In genomic region chr12:3658327-3659163, GRCh38 we compare ENCODE assay signal across 8 cellular contexts.
A peak's percentile ranks its signal among the peaks of the same experiment; 100 is the strongest.
DNase-seq lines count a peak whose midpoint lies in the region; ATAC-seq and TF ChIP-seq lines count a peak whose summit lies in the region.

No MANE protein-coding gene starts in this region.

- DNase-seq in DND-41 (peak; percentile 40), LHCN-M2 (ENCODE audit: low read depth) (peak; percentile 27), kidney epithelial cell (ENCODE audit: low read depth) (no peak), SHP77 treated with DMSO at 0.1 percent for 48 hours (lab: John Stamatoyannopoulos, UW) (no peak), suprapubic skin (ENCODE audit: low spot score in 2 of 2) (no peak), NK-92 (lab: John Stamatoyannopoulos, UW; ENCODE audit: unreplicated experiment) (no peak)
- DNase-seq in activated T-helper 2 cell treated with anti-CD3 and anti-CD28 coated beads, Interferon-gamma antibody, Interleukin-2, Interleukin-4, amounts not matched to agents 10 μg/mL and 5 μg/mL and 100 μg/mL, durations not matched to agents 14 hours and 24 hours and 36 hours (ENCODE audit: low spot score) = peak; percentile 18

- no peak overlapping the region for H3K27ac ChIP-seq in DND-41 (ENCODE audit: low read length)
- H3K27ac ChIP-seq in suprapubic skin = no peak overlapping the region

- H3K4me1 ChIP-seq in DND-41 (ENCODE audit: insufficient read depth, low read length) (no peaks in the 10 kb centered on the region), suprapubic skin (no peaks in the 10 kb centered on the region)

- H3K9me3 Mint-ChIP-seq in activated T-helper 2 cell treated with anti-CD3 and anti-CD28 coated beads, Interferon-gamma antibody, Interleukin-2, Interleukin-4, amounts not matched to agents 10 μg/mL and 5 μg/mL and 100 μg/mL, durations not matched to agents 14 hours and 24 hours and 36 hours = no peaks in the 10 kb centered on the region

- H3K4me2 ChIP-seq in DND-41 (ENCODE audit: insufficient read depth, low read length) = no peak overlapping the region

- H3K9me3 ChIP-seq in DND-41 (ENCODE audit: insufficient read depth, low read length, severe bottlenecking) = no peaks in the 10 kb centered on the region
- no peaks in the 10 kb centered on the region for H3K9me3 ChIP-seq in suprapubic skin

- no peak overlapping the region for H3K4me3 Mint-ChIP-seq in activated T-helper 2 cell treated with anti-CD3 and anti-CD28 coated beads, Interferon-gamma antibody, Interleukin-2, Interleukin-4, amounts not matched to agents 10 μg/mL and 5 μg/mL and 100 μg/mL, durations not matched to agents 14 hours and 24 hours and 36 hours (ENCODE audit: low read depth)

- no peak overlapping the region for H2AFZ ChIP-seq in DND-41 (ENCODE audit: low read depth, low read length)

- no peaks in the 10 kb centered on the region for H3K79me2 ChIP-seq in DND-41 (ENCODE audit: insufficient read depth, low read length)

- peak; percentile 67 for TF ChIP-seq CTCF in DND-41 (IDR thresholded peaks at IDR 0.05; ENCODE audit: borderline replicate concordance, extremely low read depth, low read length, poor library complexity, severe bottlenecking)
- peak; percentile 25 for TF ChIP-seq CTCF in kidney epithelial cell (IDR thresholded peaks at IDR 0.05; ENCODE audit: insufficient read depth, low read length, poor library complexity, severe bottlenecking)
- TF ChIP-seq CTCF in suprapubic skin (IDR thresholded peaks at IDR 0.05) = peak in 1 of 2 donors; percentile 14

- no peaks in the 10 kb centered on the region for H3K4me1 Mint-ChIP-seq in activated T-helper 2 cell treated with anti-CD3 and anti-CD28 coated beads, Interferon-gamma antibody, Interleukin-2, Interleukin-4, amounts not matched to agents 10 μg/mL and 5 μg/mL and 100 μg/mL, durations not matched to agents 14 hours and 24 hours and 36 hours (ENCODE audit: low read depth)

- ATAC-seq in DND-41 (ENCODE audit: insufficient read depth, low read depth) (peak; percentile 56; the same call in 2 of the 3 replicates), HG02840 (IDR thresholded peaks at IDR 0.05; ENCODE audit: low FRiP score, unreplicated experiment) (no peak)

- H3K4me3 ChIP-seq in DND-41 (ENCODE audit: low read depth in 1 of 2, low read length in 2 of 2) (no peak overlapping the region), kidney epithelial cell (ENCODE audit: low read depth, low read length) (no peak overlapping the region), suprapubic skin (no peak overlapping the region)

- no peak for TF ChIP-seq POLR2A in suprapubic skin (IDR thresholded peaks at IDR 0.05)

- intact Hi-C loops in activated T-helper 2 cell treated with anti-CD3 and anti-CD28 coated beads, Interferon-gamma antibody, Interleukin-2, Interleukin-4, amounts not matched to agents 10 μg/mL and 5 μg/mL and 100 μg/mL, durations not matched to agents 14 hours and 24 hours and 36 hours (cut with micrococcal nuclease) = loop anchor here (1.0 to 5.0 kb wide), 2 partner anchors 119 to 144 kb away; no protein-coding TSS in a partner anchor

- H3K9ac ChIP-seq in DND-41 (ENCODE audit: low read depth, low read length) = no peak overlapping the region

- WGBS in suprapubic skin = 60% methylated on average over 13 of the region's 13 CpGs

- no peaks in the 10 kb centered on the region for H3K27me3 Mint-ChIP-seq in activated T-helper 2 cell treated with anti-CD3 and anti-CD28 coated beads, Interferon-gamma antibody, Interleukin-2, Interleukin-4, amounts not matched to agents 10 μg/mL and 5 μg/mL and 100 μg/mL, durations not matched to agents 14 hours and 24 hours and 36 hours (ENCODE audit: low read depth)

- H4K20me1 ChIP-seq in DND-41 (ENCODE audit: insufficient read depth, low read length) = no peaks in the 10 kb centered on the region

- H3K36me3 ChIP-seq in DND-41 (ENCODE audit: insufficient read depth, low read length) = peaks cover 94% of the 10 kb centered on the region
- no peaks in the 10 kb centered on the region for H3K36me3 ChIP-seq in kidney epithelial cell (ENCODE audit: control insufficient read depth, insufficient read depth, low read length)
- H3K36me3 ChIP-seq in suprapubic skin = peaks cover 13% of the 10 kb centered on the region

- no peak overlapping the region for H3K27ac Mint-ChIP-seq in activated T-helper 2 cell treated with anti-CD3 and anti-CD28 coated beads, Interferon-gamma antibody, Interleukin-2, Interleukin-4, amounts not matched to agents 10 μg/mL and 5 μg/mL and 100 μg/mL, durations not matched to agents 14 hours and 24 hours and 36 hours

- H3K27me3 ChIP-seq in DND-41 (ENCODE audit: insufficient read depth, low read length, poor library complexity) (no peaks in the 10 kb centered on the region), kidney epithelial cell (ENCODE audit: control insufficient read depth, insufficient read depth, low read length) (no peaks in the 10 kb centered on the region), suprapubic skin (no peaks in the 10 kb centered on the region)

- TF ChIP-seq EP300 in suprapubic skin (IDR thresholded peaks at IDR 0.05) = no peak

- H3K36me3 Mint-ChIP-seq in activated T-helper 2 cell treated with anti-CD3 and anti-CD28 coated beads, Interferon-gamma antibody, Interleukin-2, Interleukin-4, amounts not matched to agents 10 μg/mL and 5 μg/mL and 100 μg/mL, durations not matched to agents 14 hours and 24 hours and 36 hours (ENCODE audit: low read depth) = peaks cover 39% of the 10 kb centered on the region

Comparison
In these comparisons a context has a peak if more than half of its experiments do, and no peak if none do; other contexts are left out.
1. DNase-seq: peak in DND-41 (single experiment), LHCN-M2 (single experiment) and activated T-helper 2 cell treated with anti-CD3 and anti-CD28 coated beads, Interferon-gamma antibody, Interleukin-2, Interleukin-4, amounts not matched to agents 10 μg/mL and 5 μg/mL and 100 μg/mL, durations not matched to agents 14 hours and 24 hours and 36 hours (single experiment); none in kidney epithelial cell (single experiment), SHP77 treated with DMSO at 0.1 percent for 48 hours (single experiment), suprapubic skin (0 of 2) and NK-92 (single experiment).